In the genomic region with DNA sequence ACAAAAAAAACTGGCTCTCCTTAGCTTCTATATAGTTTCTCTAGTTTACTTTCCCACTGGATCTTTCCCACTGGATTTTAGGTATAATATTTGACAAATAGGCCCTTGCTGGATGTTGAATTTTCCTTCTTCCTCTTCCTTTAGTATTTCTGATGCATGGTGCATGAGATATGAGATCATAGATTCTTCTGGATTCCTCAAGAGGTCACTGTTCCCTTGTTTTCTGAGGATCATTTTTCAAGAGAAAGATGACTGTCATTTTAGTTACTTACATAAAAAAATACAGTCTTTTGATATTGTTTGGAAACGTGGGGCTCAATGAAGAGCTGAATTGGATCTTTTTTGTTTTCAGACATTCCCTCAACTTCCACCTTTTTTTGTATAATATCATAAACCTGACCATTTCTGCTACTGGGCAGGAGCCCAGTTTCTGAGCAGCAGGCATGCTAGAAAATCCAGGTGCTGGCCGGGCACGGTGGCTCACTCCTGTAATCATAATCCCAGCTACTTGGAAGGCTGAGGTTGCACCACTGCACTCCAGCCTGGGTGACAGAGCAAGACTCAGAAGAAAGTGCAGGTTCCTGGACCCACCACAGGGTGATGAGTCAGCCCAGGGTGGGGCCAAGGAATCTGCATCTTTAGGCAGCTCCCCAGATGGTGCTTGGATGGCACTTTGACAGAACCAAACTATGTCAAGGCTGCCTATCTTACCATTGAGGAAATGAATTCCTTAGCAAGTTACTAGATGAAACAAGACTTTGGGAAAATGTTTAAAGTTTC, we compare ENCODE assay signal across 9 cellular contexts.
DNase-seq lines count a peak whose midpoint lies in the region; ATAC-seq and TF ChIP-seq lines count a peak whose summit lies in the region.
"Had no signal": no experiment of that assay in that cellular context is flagged by ENCODE, and none has a peak within 500 bp of the region (broad histone marks: within the 10 kb centered on the region; RNA-seq: fewer than 3 reads in every experiment).

No MANE protein-coding gene starts in this region.

- intact Hi-C loops in natural killer cell (cut with micrococcal nuclease): loop anchor here (5.0 kb wide), 1 partner anchor 291 kb away; no protein-coding TSS in a partner anchor

- H3K27ac Mint-ChIP-seq in natural killer cell (peak overlapping the region; percentile 1 to 17), mesothelial cell of epicardium (no peak overlapping the region)
- H3K27ac Mint-ChIP-seq in natural killer cell treated with Interleukin-12 subunit alpha and Interleukin-12 subunit beta and Interleukin-15 and Interleukin-18, amount 100 ng/mL, for 72 hours: peak overlapping the region in 1 of 2 donors; percentile 16
- H3K27ac Mint-ChIP-seq: dendritic cell treated with granulocyte-macrophage colony-stimulating factor and Interleukin-4, amounts not matched to agents 40 ng/mL and 50 ng/mL, for 4 days had no signal

- TF ChIP-seq CTCF in natural killer cell (IDR thresholded peaks at IDR 0.05) (no peak), mesothelial cell of epicardium (IDR thresholded peaks at IDR 0.05; ENCODE audit: unreplicated experiment) (peak; percentile 52)

- H3K4me1 Mint-ChIP-seq in natural killer cell (peaks cover 0 to 11% of the 10 kb centered on the region in 2 donors), mesothelial cell of epicardium (peaks cover 15% of the 10 kb centered on the region)
- peaks cover 0 to 3% of the 10 kb centered on the region in 2 donors for H3K4me1 Mint-ChIP-seq in natural killer cell treated with Interleukin-12 subunit alpha and Interleukin-12 subunit beta and Interleukin-15 and Interleukin-18, amount 100 ng/mL, for 72 hours (ENCODE audit: low read depth in 2 of 2)

- ATAC-seq in natural killer cell (no peak), HG03108 (IDR thresholded peaks at IDR 0.05; ENCODE audit: unreplicated experiment) (no peak)
- ATAC-seq in natural killer cell treated with Interleukin-12 subunit alpha and Interleukin-12 subunit beta and Interleukin-15 and Interleukin-18, amount 100 ng/mL, for 72 hours: no peak

- no peak for DNase-seq in natural killer cell
- DNase-seq in natural killer cell treated with Interleukin-12 subunit alpha and Interleukin-12 subunit beta and Interleukin-15 and Interleukin-18, amount 100 ng/mL, for 72 hours (ENCODE audit: low spot score): no peak
- peak; percentile 44 for DNase-seq in NCI-H2227 treated with DMSO at 0.1 percent for 48 hours (lab: John Stamatoyannopoulos, UW)
- DNase-seq in cerebellar cortex (ENCODE audit: low spot score): peak; percentile 24
- no peak for DNase-seq in mesothelial cell of epicardium (ENCODE audit: low spot score in 2 of 2, unreplicated experiment in 2 of 2)
- no peak for DNase-seq in activated naive CD4-positive, alpha-beta T cell (lab: John Stamatoyannopoulos, UW)
- no peak for DNase-seq in activated naive CD4-positive, alpha-beta T cell treated with anti-CD3 and anti-CD28 coated beads, Interleukin-2, amount 50 U/mL, for 16 hours

- H3K36me3 Mint-ChIP-seq in natural killer cell: peaks cover 28% of the 10 kb centered on the region
- peaks cover 14% of the 10 kb centered on the region for H3K36me3 Mint-ChIP-seq in natural killer cell treated with Interleukin-12 subunit alpha and Interleukin-12 subunit beta and Interleukin-15 and Interleukin-18, amount 100 ng/mL, for 72 hours
- no peaks in the 10 kb centered on the region for H3K36me3 Mint-ChIP-seq in mesothelial cell of epicardium

- H3K27me3 Mint-ChIP-seq in natural killer cell (ENCODE audit: low read depth in 2 of 2) (no peaks in the 10 kb centered on the region), mesothelial cell of epicardium (ENCODE audit: low read depth) (no peaks in the 10 kb centered on the region)
- no peaks in the 10 kb centered on the region for H3K27me3 Mint-ChIP-seq in natural killer cell treated with Interleukin-12 subunit alpha and Interleukin-12 subunit beta and Interleukin-15 and Interleukin-18, amount 100 ng/mL, for 72 hours
- H3K27me3 Mint-ChIP-seq: dendritic cell treated with granulocyte-macrophage colony-stimulating factor and Interleukin-4, amounts not matched to agents 40 ng/mL and 50 ng/mL, for 4 days had no signal

- H3K4me3 Mint-ChIP-seq in natural killer cell (no peak overlapping the region), mesothelial cell of epicardium (no peak overlapping the region)
- no peak overlapping the region for H3K4me3 Mint-ChIP-seq in natural killer cell treated with Interleukin-12 subunit alpha and Interleukin-12 subunit beta and Interleukin-15 and Interleukin-18, amount 100 ng/mL, for 72 hours
- H3K4me3 Mint-ChIP-seq: dendritic cell treated with granulocyte-macrophage colony-stimulating factor and Interleukin-4, amounts not matched to agents 40 ng/mL and 50 ng/mL, for 4 days had no signal

- H3K9me3 Mint-ChIP-seq in natural killer cell (no peaks in the 10 kb centered on the region), mesothelial cell of epicardium (no peaks in the 10 kb centered on the region)
- H3K9me3 Mint-ChIP-seq in natural killer cell treated with Interleukin-12 subunit alpha and Interleukin-12 subunit beta and Interleukin-15 and Interleukin-18, amount 100 ng/mL, for 72 hours: no peaks in the 10 kb centered on the region
- H3K9me3 Mint-ChIP-seq: dendritic cell treated with granulocyte-macrophage colony-stimulating factor and Interleukin-4, amounts not matched to agents 40 ng/mL and 50 ng/mL, for 4 days had no signal

Comparison
In these comparisons a context has a peak if more than half of its experiments do, and no peak if none do; other contexts are left out.
1. DNase-seq: peak in NCI-H2227 treated with DMSO at 0.1 percent for 48 hours (single experiment) and cerebellar cortex (single experiment); none in natural killer cell (single experiment), natural killer cell treated with Interleukin-12 subunit alpha and Interleukin-12 subunit beta and Interleukin-15 and Interleukin-18, amount 100 ng/mL, for 72 hours (single experiment), mesothelial cell of epicardium (0 of 2), activated naive CD4-positive, alpha-beta T cell (0 of 4) and activated naive CD4-positive, alpha-beta T cell treated with anti-CD3 and anti-CD28 coated beads, Interleukin-2, amount 50 U/mL, for 16 hours (single experiment).